ENCODE assay signal across 8 cellular contexts in the genomic region with DNA sequence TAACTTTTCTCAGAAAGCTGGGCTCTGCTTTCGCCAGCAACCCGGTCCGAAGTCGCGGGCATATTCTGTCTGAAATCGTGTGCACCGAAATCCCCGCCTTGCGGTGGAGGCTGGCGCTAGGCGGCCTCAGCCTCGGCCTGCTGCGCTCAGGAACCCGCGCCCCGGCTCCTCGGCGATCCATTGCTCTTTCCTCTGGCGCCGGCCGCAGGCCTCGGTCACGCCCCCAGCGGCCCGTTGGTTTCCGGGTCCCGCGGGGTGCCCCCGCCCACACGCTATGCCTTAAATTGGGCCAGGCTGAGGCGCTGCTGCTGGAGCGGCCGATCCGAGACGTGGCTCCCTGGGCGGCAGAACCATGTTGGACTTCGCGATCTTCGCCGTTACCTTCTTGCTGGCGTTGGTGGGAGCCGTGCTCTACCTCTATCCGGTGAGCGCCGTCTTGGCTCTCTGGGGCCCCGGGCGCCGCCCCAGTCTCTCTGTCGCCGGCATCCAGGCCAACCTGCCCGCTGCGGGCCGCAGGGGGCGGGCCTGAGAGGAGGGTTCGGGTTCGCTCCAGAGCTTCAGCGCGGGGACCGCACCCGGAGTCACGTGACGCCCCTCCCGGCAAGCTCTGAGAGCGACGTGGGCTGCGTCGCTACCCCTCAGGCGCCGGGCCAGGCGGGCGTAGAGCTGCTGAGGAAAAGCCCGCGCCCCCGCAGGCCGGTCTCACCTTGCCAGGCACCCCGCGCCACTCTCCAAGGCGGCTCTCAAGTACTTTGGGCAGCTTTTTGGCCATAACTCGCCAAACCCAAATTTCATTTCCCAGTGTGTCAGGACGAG. TPM values are rescaled to one million over a fixed set of nuclear protein-coding genes. Genes with fewer than 3 reads are reported as not detected.
DNase-seq lines count a peak whose midpoint lies in the region; ATAC-seq and TF ChIP-seq lines count a peak whose summit lies in the region.

A gene with protein sequence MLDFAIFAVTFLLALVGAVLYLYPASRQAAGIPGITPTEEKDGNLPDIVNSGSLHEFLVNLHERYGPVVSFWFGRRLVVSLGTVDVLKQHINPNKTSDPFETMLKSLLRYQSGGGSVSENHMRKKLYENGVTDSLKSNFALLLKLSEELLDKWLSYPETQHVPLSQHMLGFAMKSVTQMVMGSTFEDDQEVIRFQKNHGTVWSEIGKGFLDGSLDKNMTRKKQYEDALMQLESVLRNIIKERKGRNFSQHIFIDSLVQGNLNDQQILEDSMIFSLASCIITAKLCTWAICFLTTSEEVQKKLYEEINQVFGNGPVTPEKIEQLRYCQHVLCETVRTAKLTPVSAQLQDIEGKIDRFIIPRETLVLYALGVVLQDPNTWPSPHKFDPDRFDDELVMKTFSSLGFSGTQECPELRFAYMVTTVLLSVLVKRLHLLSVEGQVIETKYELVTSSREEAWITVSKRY (plus strand): TSS at position 308 of the 816 bp plus-strand sequence. CDS start 45 bp downstream, at position 353.

- peaks cover 44% of the 10 kb centered on the region for H3K36me3 Mint-ChIP-seq in activated T-helper 17 cell treated with anti-CD3 and anti-CD28 coated beads, Interleukin-2, amount 50 U/mL, for 72 hours (ENCODE audit: low read depth)
- peaks cover 19% of the 10 kb centered on the region for H3K36me3 Mint-ChIP-seq in natural killer cell treated with Interleukin-12 subunit alpha and Interleukin-12 subunit beta and Interleukin-15 and Interleukin-18, amount 100 ng/mL, for 72 hours

- H3K27me3 Mint-ChIP-seq in activated T-helper 17 cell treated with anti-CD3 and anti-CD28 coated beads, Interleukin-2, amount 50 U/mL, for 72 hours = no peaks in the 10 kb centered on the region
- no peaks in the 10 kb centered on the region for H3K27me3 Mint-ChIP-seq in natural killer cell treated with Interleukin-12 subunit alpha and Interleukin-12 subunit beta and Interleukin-15 and Interleukin-18, amount 100 ng/mL, for 72 hours

- 0 out of 2 replicates have a peak, but pooled peaks have one; percentile 16 for TF ChIP-seq CTCF in LNCAP (IDR thresholded peaks at IDR 0.05)

- H3K27ac Mint-ChIP-seq in activated T-helper 17 cell treated with anti-CD3 and anti-CD28 coated beads, Interleukin-2, amount 50 U/mL, for 72 hours = peak within 1 kb of the TSS; percentile 96
- H3K27ac Mint-ChIP-seq in natural killer cell treated with Interleukin-12 subunit alpha and Interleukin-12 subunit beta and Interleukin-15 and Interleukin-18, amount 100 ng/mL, for 72 hours = peak within 1 kb of the TSS; percentile 90 to 93

- peaks cover 20% of the 10 kb centered on the region for H3K4me1 Mint-ChIP-seq in activated T-helper 17 cell treated with anti-CD3 and anti-CD28 coated beads, Interleukin-2, amount 50 U/mL, for 72 hours
- H3K4me1 Mint-ChIP-seq in natural killer cell treated with Interleukin-12 subunit alpha and Interleukin-12 subunit beta and Interleukin-15 and Interleukin-18, amount 100 ng/mL, for 72 hours (ENCODE audit: low read depth in 2 of 2) = peaks cover 21 to 26% of the 10 kb centered on the region in 2 donors

- H3K4me3 Mint-ChIP-seq in activated T-helper 17 cell treated with anti-CD3 and anti-CD28 coated beads, Interleukin-2, amount 50 U/mL, for 72 hours = peak within 1 kb of the TSS; percentile 90
- H3K4me3 Mint-ChIP-seq in natural killer cell treated with Interleukin-12 subunit alpha and Interleukin-12 subunit beta and Interleukin-15 and Interleukin-18, amount 100 ng/mL, for 72 hours = peak within 1 kb of the TSS; percentile 93

- DNase-seq in EL = peak; percentile 96
- DNase-seq in GOT3 (lab: John Stamatoyannopoulos, UW) = peak; percentile 96
- DNase-seq in RPMI8226 = peak; percentile 97
- peak; percentile 94 for DNase-seq in fibroblast of peridontal ligament (ENCODE audit: extremely low read depth)
- peak; percentile 98 for DNase-seq in natural killer cell treated with Interleukin-12 subunit alpha and Interleukin-12 subunit beta and Interleukin-15 and Interleukin-18, amount 100 ng/mL, for 72 hours (ENCODE audit: low spot score)
- peak; percentile 98 for DNase-seq in stimulated activated naive CD8-positive, alpha-beta T cell treated with anti-CD3 and anti-CD28 coated beads, Interleukin-15, Interleukin-2, amounts not matched to agents 100 U/mL and 50 U/mL, for 24 hours

- ATAC-seq in activated T-helper 17 cell treated with anti-CD3 and anti-CD28 coated beads, Interleukin-2, amount 50 U/mL, for 72 hours (replicated peaks) = peak; percentile 85
- peak; percentile 93 for ATAC-seq in natural killer cell treated with Interleukin-12 subunit alpha and Interleukin-12 subunit beta and Interleukin-15 and Interleukin-18, amount 100 ng/mL, for 72 hours
- ATAC-seq in stimulated activated naive CD8-positive, alpha-beta T cell treated with anti-CD3 and anti-CD28 coated beads, Interleukin-15, Interleukin-2, amounts not matched to agents 100 U/mL and 50 U/mL, for 24 hours = peak; percentile 92

- no peaks in the 10 kb centered on the region for H3K9me3 Mint-ChIP-seq in activated T-helper 17 cell treated with anti-CD3 and anti-CD28 coated beads, Interleukin-2, amount 50 U/mL, for 72 hours
- no peaks in the 10 kb centered on the region for H3K9me3 Mint-ChIP-seq in natural killer cell treated with Interleukin-12 subunit alpha and Interleukin-12 subunit beta and Interleukin-15 and Interleukin-18, amount 100 ng/mL, for 72 hours

RNA-seq across cellular contexts. Expression of the gene that starts here (rescaled TPM):
- 10 to 100 TPM; 19.1 to 21.7 TPM for total RNA-seq in activated T-helper 17 cell treated with anti-CD3 and anti-CD28 coated beads, Interleukin-2, amount 50 U/mL, for 72 hours
- 10 to 100 TPM; 21.6 to 25.9 TPM for total RNA-seq in natural killer cell treated with Interleukin-12 subunit alpha and Interleukin-12 subunit beta and Interleukin-15 and Interleukin-18, amount 100 ng/mL, for 72 hours

Comparison
In these comparisons a context has a peak if more than half of its experiments do, and no peak if none do; other contexts are left out.
1. Peak in every context shown above with its lines: DNase-seq and ATAC-seq.